In the genomic region with DNA sequence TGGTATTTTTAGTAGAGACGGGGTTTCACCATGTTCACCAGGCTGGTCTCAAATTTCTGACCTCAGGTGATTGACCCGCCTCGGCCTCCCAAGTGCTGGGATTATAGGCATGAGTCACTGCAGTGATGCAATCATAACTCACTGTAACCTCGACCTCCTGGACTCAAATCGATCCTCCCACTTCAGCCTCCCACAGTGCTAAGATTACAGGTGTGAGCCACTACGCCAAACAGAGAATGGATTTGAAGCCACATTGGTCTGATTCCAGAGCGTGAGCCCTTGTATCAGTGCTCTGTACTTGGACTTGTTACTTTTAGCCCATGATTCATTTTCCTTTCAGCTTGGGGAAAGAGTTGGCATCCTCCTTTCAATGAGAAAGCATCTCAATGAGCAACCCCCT, we compare ENCODE assay signal across 1 cellular context.
TF ChIP-seq lines count a peak whose summit lies in the region.

No MANE protein-coding gene starts in this region.

TF ChIP-seq in K562, 482 proteins besides CTCF, POLR2A, EP300 and RAD21 (continued from another document and continues in another):
- no peak for TF ChIP-seq PBX2 (CRISPR knock-in tag; IDR thresholded peaks at IDR 0.05; ENCODE audit: low read depth)
- no peak for TF ChIP-seq PBX2 (tag; conservative IDR thresholded peaks at IDR 0.05; ENCODE audit: low read depth)
- TF ChIP-seq U2AF2 (optimal IDR thresholded peaks at IDR 0.05; ENCODE audit: low read depth, low read length), result no peak
- no peak for TF ChIP-seq ZNF24 (IDR thresholded peaks at IDR 0.05)
- no peak for TF ChIP-seq TSC22D4 (tag; IDR thresholded peaks at IDR 0.05)
- TF ChIP-seq XRCC3 (IDR thresholded peaks at IDR 0.05), result no peak
- TF ChIP-seq, protein P1, sequence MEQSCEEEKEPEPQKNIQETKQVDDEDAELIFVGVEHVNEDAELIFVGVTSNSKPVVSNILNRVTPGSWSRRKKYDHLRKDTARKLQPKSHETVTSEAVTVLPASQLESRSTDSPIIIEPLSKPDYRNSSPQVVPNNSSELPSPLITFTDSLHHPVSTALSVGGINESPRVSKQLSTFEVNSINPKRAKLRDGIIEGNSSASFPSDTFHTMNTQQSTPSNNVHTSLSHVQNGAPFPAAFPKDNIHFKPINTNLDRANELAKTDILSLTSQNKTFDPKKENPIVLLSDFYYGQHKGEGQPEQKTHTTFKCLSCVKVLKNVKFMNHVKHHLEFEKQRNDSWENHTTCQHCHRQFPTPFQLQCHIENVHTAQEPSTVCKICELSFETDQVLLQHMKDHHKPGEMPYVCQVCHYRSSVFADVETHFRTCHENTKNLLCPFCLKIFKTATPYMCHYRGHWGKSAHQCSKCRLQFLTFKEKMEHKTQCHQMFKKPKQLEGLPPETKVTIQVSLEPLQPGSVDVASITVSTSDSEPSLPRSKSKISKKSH (CRISPR knock-in tag; IDR thresholded peaks at IDR 0.05), result no peak
- TF ChIP-seq ASH1L (IDR thresholded peaks at IDR 0.05; ENCODE audit: borderline replicate concordance, low read depth, partially characterized antibody), result no peak
- TF ChIP-seq ZNF444 (CRISPR knock-in tag; IDR thresholded peaks at IDR 0.05), result no peak
- TF ChIP-seq, protein P2, sequence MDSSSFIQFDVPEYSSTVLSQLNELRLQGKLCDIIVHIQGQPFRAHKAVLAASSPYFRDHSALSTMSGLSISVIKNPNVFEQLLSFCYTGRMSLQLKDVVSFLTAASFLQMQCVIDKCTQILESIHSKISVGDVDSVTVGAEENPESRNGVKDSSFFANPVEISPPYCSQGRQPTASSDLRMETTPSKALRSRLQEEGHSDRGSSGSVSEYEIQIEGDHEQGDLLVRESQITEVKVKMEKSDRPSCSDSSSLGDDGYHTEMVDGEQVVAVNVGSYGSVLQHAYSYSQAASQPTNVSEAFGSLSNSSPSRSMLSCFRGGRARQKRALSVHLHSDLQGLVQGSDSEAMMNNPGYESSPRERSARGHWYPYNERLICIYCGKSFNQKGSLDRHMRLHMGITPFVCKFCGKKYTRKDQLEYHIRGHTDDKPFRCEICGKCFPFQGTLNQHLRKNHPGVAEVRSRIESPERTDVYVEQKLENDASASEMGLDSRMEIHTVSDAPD (CRISPR knock-in tag; IDR thresholded peaks at IDR 0.05), result no peak
- TF ChIP-seq PREB (CRISPR knock-in tag; IDR thresholded peaks at IDR 0.05), result no peak
- peak; percentile 88 for TF ChIP-seq L3MBTL2 (IDR thresholded peaks at IDR 0.05)
- no peak for TF ChIP-seq HDAC8 (tag; IDR thresholded peaks at IDR 0.05)
- no peak for TF ChIP-seq NFRKB (IDR thresholded peaks at IDR 0.05; ENCODE audit: low read depth)
- no peak for TF ChIP-seq SAFB2 (IDR thresholded peaks at IDR 0.05; ENCODE audit: borderline replicate concordance, low read depth, low read length, severe bottlenecking)
- TF ChIP-seq SMARCC2 (IDR thresholded peaks at IDR 0.05; ENCODE audit: low read depth), result peak; percentile 76; the same call in 1 of the 2 replicates
- peak; percentile 26; the same call in 1 of the 2 replicates for TF ChIP-seq MYC (IDR thresholded peaks at IDR 0.05; ENCODE audit: low read depth, low read length)
- TF ChIP-seq MYC (CRISPR knock-in tag; IDR thresholded peaks at IDR 0.05; ENCODE audit: borderline replicate concordance, low read depth), result no peak
- TF ChIP-seq PHB2 (IDR thresholded peaks at IDR 0.05; ENCODE audit: low read depth), result no peak
- TF ChIP-seq HEY1 (CRISPR knock-in tag; IDR thresholded peaks at IDR 0.05; ENCODE audit: borderline replicate concordance), result no peak
- no peak for TF ChIP-seq ZNF184 (CRISPR knock-in tag; IDR thresholded peaks at IDR 0.05)
- TF ChIP-seq ILF3 (IDR thresholded peaks at IDR 0.05; ENCODE audit: borderline replicate concordance), result no peak
- peak; percentile 27; the same call in 1 of the 2 replicates for TF ChIP-seq ZNF511 (CRISPR knock-in tag; IDR thresholded peaks at IDR 0.05)
- no peak for TF ChIP-seq ZNF561 (CRISPR knock-in tag; conservative IDR thresholded peaks at IDR 0.05)
- TF ChIP-seq MXD1 (CRISPR knock-in tag; IDR thresholded peaks at IDR 0.05; ENCODE audit: borderline replicate concordance, poor library complexity, severe bottlenecking), result no peak
- TF ChIP-seq, protein P3, sequence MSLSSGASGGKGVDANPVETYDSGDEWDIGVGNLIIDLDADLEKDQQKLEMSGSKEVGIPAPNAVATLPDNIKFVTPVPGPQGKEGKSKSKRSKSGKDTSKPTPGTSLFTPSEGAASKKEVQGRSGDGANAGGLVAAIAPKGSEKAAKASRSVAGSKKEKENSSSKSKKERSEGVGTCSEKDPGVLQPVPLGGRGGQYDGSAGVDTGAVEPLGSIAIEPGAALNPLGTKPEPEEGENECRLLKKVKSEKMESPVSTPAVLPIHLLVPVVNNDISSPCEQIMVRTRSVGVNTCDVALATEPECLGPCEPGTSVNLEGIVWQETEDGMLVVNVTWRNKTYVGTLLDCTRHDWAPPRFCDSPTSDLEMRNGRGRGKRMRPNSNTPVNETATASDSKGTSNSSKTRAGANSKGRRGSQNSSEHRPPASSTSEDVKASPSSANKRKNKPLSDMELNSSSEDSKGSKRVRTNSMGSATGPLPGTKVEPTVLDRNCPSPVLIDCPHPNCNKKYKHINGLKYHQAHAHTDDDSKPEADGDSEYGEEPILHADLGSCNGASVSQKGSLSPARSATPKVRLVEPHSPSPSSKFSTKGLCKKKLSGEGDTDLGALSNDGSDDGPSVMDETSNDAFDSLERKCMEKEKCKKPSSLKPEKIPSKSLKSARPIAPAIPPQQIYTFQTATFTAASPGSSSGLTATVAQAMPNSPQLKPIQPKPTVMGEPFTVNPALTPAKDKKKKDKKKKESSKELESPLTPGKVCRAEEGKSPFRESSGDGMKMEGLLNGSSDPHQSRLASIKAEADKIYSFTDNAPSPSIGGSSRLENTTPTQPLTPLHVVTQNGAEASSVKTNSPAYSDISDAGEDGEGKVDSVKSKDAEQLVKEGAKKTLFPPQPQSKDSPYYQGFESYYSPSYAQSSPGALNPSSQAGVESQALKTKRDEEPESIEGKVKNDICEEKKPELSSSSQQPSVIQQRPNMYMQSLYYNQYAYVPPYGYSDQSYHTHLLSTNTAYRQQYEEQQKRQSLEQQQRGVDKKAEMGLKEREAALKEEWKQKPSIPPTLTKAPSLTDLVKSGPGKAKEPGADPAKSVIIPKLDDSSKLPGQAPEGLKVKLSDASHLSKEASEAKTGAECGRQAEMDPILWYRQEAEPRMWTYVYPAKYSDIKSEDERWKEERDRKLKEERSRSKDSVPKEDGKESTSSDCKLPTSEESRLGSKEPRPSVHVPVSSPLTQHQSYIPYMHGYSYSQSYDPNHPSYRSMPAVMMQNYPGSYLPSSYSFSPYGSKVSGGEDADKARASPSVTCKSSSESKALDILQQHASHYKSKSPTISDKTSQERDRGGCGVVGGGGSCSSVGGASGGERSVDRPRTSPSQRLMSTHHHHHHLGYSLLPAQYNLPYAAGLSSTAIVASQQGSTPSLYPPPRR (CRISPR knock-in tag; IDR thresholded peaks at IDR 0.05; ENCODE audit: borderline replicate concordance), result no peak
- no peak for TF ChIP-seq ZNF280A (IDR thresholded peaks at IDR 0.05; ENCODE audit: low read depth, partially characterized antibody)
- no peak for TF ChIP-seq HDAC3 (IDR thresholded peaks at IDR 0.05; ENCODE audit: borderline replicate concordance, partially characterized antibody)
- no peak for TF ChIP-seq SUPT5H (IDR thresholded peaks at IDR 0.05)
- TF ChIP-seq YBX1 (IDR thresholded peaks at IDR 0.05), result no peak
- no peak for TF ChIP-seq DLX4 (CRISPR knock-in tag; IDR thresholded peaks at IDR 0.05)
- no peak for TF ChIP-seq ZZZ3 (IDR thresholded peaks at IDR 0.05)
- TF ChIP-seq E4F1 (CRISPR knock-in tag; IDR thresholded peaks at IDR 0.05; ENCODE audit: borderline replicate concordance), result no peak
- no peak for TF ChIP-seq ZNF551 (CRISPR knock-in tag; IDR thresholded peaks at IDR 0.05)
- 0 out of 2 replicates have a peak, but pooled peaks have one; percentile 20 for TF ChIP-seq RNF2 (IDR thresholded peaks at IDR 0.05)
- TF ChIP-seq RAD51 (IDR thresholded peaks at IDR 0.05; ENCODE audit: borderline replicate concordance, low read depth), result no peak
- TF ChIP-seq MBD2 (IDR thresholded peaks at IDR 0.05; ENCODE audit: borderline replicate concordance, low read depth), result peak; percentile 34; the same call in 1 of the 2 replicates
- TF ChIP-seq, protein P4, sequence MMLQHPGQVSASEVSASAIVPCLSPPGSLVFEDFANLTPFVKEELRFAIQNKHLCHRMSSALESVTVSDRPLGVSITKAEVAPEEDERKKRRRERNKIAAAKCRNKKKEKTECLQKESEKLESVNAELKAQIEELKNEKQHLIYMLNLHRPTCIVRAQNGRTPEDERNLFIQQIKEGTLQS (IDR thresholded peaks at IDR 0.05), result peak; percentile 100
- TF ChIP-seq, protein P4 (CRISPR knock-in tag; conservative IDR thresholded peaks at IDR 0.05), result peak; percentile 97
- TF ChIP-seq NCOA4 (IDR thresholded peaks at IDR 0.05; ENCODE audit: partially characterized antibody), result no peak
- peak; percentile 59 for TF ChIP-seq CBFA2T2 (conservative IDR thresholded peaks at IDR 0.05)
- TF ChIP-seq, protein P5, sequence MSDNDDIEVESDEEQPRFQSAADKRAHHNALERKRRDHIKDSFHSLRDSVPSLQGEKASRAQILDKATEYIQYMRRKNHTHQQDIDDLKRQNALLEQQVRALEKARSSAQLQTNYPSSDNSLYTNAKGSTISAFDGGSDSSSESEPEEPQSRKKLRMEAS (CRISPR knock-in tag; IDR thresholded peaks at IDR 0.05), result peak; percentile 45
- no peak for TF ChIP-seq ZNF586 (CRISPR knock-in tag; conservative IDR thresholded peaks at IDR 0.05)
- no peak for TF ChIP-seq MAFK (IDR thresholded peaks at IDR 0.05; ENCODE audit: low read length)
- no peak for TF ChIP-seq CBX2 (IDR thresholded peaks at IDR 0.05; ENCODE audit: insufficient read depth, low read length, poor library complexity, severe bottlenecking)
- TF ChIP-seq KLF10 (CRISPR knock-in tag; IDR thresholded peaks at IDR 0.05), result no peak
